Comparison of ENCODE assay signal across 1 cellular context in genomic region chr2:238456449-238456848, GRCh38.
A peak's percentile ranks its signal among the peaks of the same experiment; 100 is the strongest.
TF ChIP-seq lines count a peak whose summit lies in the region.

No MANE protein-coding gene starts in this region.

TF ChIP-seq in K562, 482 proteins besides CTCF, POLR2A, EP300 and RAD21:
- no peak for TF ChIP-seq SNAPC5 (CRISPR knock-in tag; IDR thresholded peaks at IDR 0.05)
- no peak for TF ChIP-seq ZNF253 (CRISPR knock-in tag; conservative IDR thresholded peaks at IDR 0.05)
- no peak for TF ChIP-seq PHF20 (IDR thresholded peaks at IDR 0.05; ENCODE audit: partially characterized antibody)
- TF ChIP-seq RBM17 (IDR thresholded peaks at IDR 0.05; ENCODE audit: borderline replicate concordance, low read depth, low read length), result no peak
- TF ChIP-seq SAP30 (IDR thresholded peaks at IDR 0.05; ENCODE audit: borderline replicate concordance, insufficient read depth, low read depth, low read length, poor library complexity, severe bottlenecking), result no peak
- TF ChIP-seq ZNF175 (CRISPR knock-in tag; IDR thresholded peaks at IDR 0.05; ENCODE audit: low read depth), result peak; percentile 73
TF ChIP-seq in K562: peak in this region for 1.
